ENCODE assay signal across 27 cellular contexts in genomic region chr12:2912216-2912575, GRCh38. TPM values are rescaled to one million over a fixed set of nuclear protein-coding genes. Genes with fewer than 3 reads are reported as not detected.
"Had no signal": no experiment of that assay in that cellular context is flagged by ENCODE, and none has a peak within 500 bp of the region (broad histone marks: within the 10 kb centered on the region; RNA-seq: fewer than 3 reads in every experiment).

No MANE protein-coding gene starts in this region.

- H3K4me1 Mint-ChIP-seq: activated naive CD8-positive, alpha-beta T cell treated with anti-CD3 and anti-CD28 coated beads, Interleukin-2, amount 10 ng/mL, durations not matched to agents 7 days and 5 days; nephron; stimulated activated memory B cell treated with anti-CD40 and anti-IgM and Interleukin-4, amounts not matched to agents 10 μg/mL and 1 μg/mL and 100 μg/mL, for 72 hours had no signal

- H3K27me3 Mint-ChIP-seq: activated naive CD8-positive, alpha-beta T cell treated with anti-CD3 and anti-CD28 coated beads, Interleukin-2, amount 10 ng/mL, durations not matched to agents 7 days and 5 days; dendritic cell treated with granulocyte-macrophage colony-stimulating factor and Interleukin-4, amounts not matched to agents 40 ng/mL and 50 ng/mL, for 4 days; stimulated activated memory B cell treated with anti-CD40 and anti-IgM and Interleukin-4, amounts not matched to agents 10 μg/mL and 1 μg/mL and 100 μg/mL, for 72 hours had no signal

- FAIRE-seq: small intestine had no signal

- DNase-seq: activated CD4-positive, alpha-beta T cell treated with anti-CD3 and anti-CD28 coated beads for 4 hours; activated CD4-positive, alpha-beta T cell treated with anti-CD3 and anti-CD28 coated beads, Interleukin-2, amount 50 U/mL, for 48 hours; activated CD8-positive, alpha-beta memory T cell treated with anti-CD3 and anti-CD28 coated beads, Interleukin-2, amount 50 U/mL, for 48 hours; activated effector memory CD4-positive, alpha-beta T cell treated with Interleukin-2 at 50 U/mL for 16 hours; activated naive CD4-positive, alpha-beta T cell treated with anti-CD3 and anti-CD28 coated beads for 36 hours; activated naive CD8-positive, alpha-beta T cell treated with anti-CD3 and anti-CD28 coated beads, Interleukin-2, amount 10 ng/mL, durations not matched to agents 7 days and 5 days; activated T-cell treated with anti-CD3 and anti-CD28 coated beads, Interleukin-2, amount 50 U/mL, for 48 hours; amniotic stem cell; caudate nucleus; effector CD4-positive, alpha-beta T cell; foreskin melanocyte; left ventricle myocardium superior; mammary epithelial cell; posterior cingulate gyrus; right lobe of liver; small intestine; stomach; T-helper 1 cell; T-helper 9 cell had no signal

- H3K27ac Mint-ChIP-seq: activated naive CD4-positive, alpha-beta T cell treated with anti-CD3 and anti-CD28 coated beads for 36 hours; activated naive CD8-positive, alpha-beta T cell treated with anti-CD3 and anti-CD28 coated beads, Interleukin-2, amount 10 ng/mL, durations not matched to agents 7 days and 5 days; dendritic cell treated with granulocyte-macrophage colony-stimulating factor and Interleukin-4, amounts not matched to agents 40 ng/mL and 50 ng/mL, for 4 days; nephron; stimulated activated memory B cell treated with anti-CD40 and anti-IgM and Interleukin-4, amounts not matched to agents 10 μg/mL and 1 μg/mL and 100 μg/mL, for 72 hours had no signal

- ATAC-seq: left ventricle myocardium superior; right lobe of liver; stimulated activated memory B cell treated with anti-CD40 and anti-IgM and Interleukin-4, amounts not matched to agents 10 μg/mL and 1 μg/mL and 100 μg/mL, for 72 hours had no signal

- H3K4me1 ChIP-seq: right lobe of liver had no signal

- H3K27ac ChIP-seq: right lobe of liver, stomach, suprapubic skin, tibial nerve, vagina had no signal

- H3K4me3 Mint-ChIP-seq: activated naive CD4-positive, alpha-beta T cell treated with anti-CD3 and anti-CD28 coated beads for 36 hours; activated naive CD8-positive, alpha-beta T cell treated with anti-CD3 and anti-CD28 coated beads, Interleukin-2, amount 10 ng/mL, durations not matched to agents 7 days and 5 days; dendritic cell treated with granulocyte-macrophage colony-stimulating factor and Interleukin-4, amounts not matched to agents 40 ng/mL and 50 ng/mL, for 4 days; nephron; stimulated activated memory B cell treated with anti-CD40 and anti-IgM and Interleukin-4, amounts not matched to agents 10 μg/mL and 1 μg/mL and 100 μg/mL, for 72 hours had no signal

- H3K9me3 Mint-ChIP-seq: activated naive CD4-positive, alpha-beta T cell treated with anti-CD3 and anti-CD28 coated beads for 36 hours; activated naive CD8-positive, alpha-beta T cell treated with anti-CD3 and anti-CD28 coated beads, Interleukin-2, amount 10 ng/mL, durations not matched to agents 7 days and 5 days; dendritic cell treated with granulocyte-macrophage colony-stimulating factor and Interleukin-4, amounts not matched to agents 40 ng/mL and 50 ng/mL, for 4 days; nephron; stimulated activated memory B cell treated with anti-CD40 and anti-IgM and Interleukin-4, amounts not matched to agents 10 μg/mL and 1 μg/mL and 100 μg/mL, for 72 hours had no signal

- H3K9me3 ChIP-seq: right lobe of liver, stomach, suprapubic skin, tibial nerve, vagina had no signal

- H3K27me3 ChIP-seq: right lobe of liver, stomach, suprapubic skin, tibial nerve, vagina had no signal

- H3K4me3 ChIP-seq: right lobe of liver, stomach, suprapubic skin, tibial nerve, vagina had no signal

RNA-seq across cellular contexts. Expression of gene TEAD4, which starts 47.0 kb away (rescaled TPM):
- total RNA-seq: activated naive CD8-positive, alpha-beta T cell treated with anti-CD3 and anti-CD28 coated beads, Interleukin-2, amount 10 ng/mL, durations not matched to agents 7 days and 5 days had no signal

RNA-seq across cellular contexts. Expression of gene TEX52, which starts 55.4 kb away (rescaled TPM):
- total RNA-seq: activated CD8-positive, alpha-beta memory T cell treated with anti-CD3 and anti-CD28 coated beads for 36 hours; activated naive CD4-positive, alpha-beta T cell treated with anti-CD3 and anti-CD28 coated beads for 36 hours; left ventricle myocardium superior; mammary epithelial cell; myocyte; right lobe of liver; stomach; suprapubic skin; tibial nerve; vagina had no signal
